1 cellular context compared by ENCODE assay signal in the genomic region with DNA sequence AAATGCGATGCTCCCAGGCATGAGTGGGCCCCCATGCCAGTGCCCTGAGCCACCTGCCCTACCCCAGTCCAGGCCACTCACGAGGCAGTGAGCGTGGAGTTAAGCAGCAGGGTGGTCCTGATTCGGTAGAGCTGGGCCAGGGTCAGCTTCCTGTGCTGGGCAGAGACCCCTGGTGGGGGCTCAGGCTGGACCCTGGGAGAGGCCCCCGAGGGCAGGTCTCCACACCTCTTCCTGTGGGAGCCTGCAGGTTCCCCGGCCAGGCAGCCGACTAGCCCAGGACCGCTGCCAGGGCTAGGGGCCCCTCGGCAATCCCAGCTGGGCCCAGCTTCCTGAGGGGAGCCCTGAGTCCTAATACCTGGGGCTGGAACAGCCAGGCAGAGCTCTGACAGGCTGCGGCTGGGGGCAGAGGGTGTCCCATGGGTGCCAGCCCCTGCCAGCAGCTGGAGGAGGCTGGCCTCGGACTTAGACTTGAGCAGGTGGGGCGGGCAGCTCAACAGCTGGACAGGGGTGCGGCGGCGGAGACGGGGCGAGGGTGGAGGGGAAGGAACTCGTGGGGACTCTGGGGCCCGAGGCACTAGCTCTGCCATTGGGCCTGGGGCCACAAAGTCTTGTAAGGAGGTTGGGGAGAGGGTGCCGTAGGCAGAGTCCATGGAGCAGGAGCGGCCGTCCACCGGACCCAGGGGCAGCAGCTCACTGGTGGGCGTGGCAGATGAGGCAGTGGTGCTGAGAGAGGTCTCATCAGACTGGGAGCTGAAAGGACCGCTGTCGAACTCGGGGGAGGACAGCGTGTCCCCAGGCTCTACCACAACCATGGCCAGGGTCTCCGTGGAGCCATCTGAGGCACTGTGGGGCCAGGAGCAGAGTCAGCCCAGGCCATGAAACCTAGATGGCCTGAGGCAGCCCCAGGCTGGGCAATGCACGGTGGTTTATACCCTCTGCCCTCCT.
A peak's percentile ranks its signal among the peaks of the same experiment; 100 is the strongest.
TF ChIP-seq lines count a peak whose summit lies in the region.

No MANE protein-coding gene starts in this region.

TF ChIP-seq in K562, 482 proteins besides CTCF, POLR2A, EP300 and RAD21:
- peak; percentile 38; the same call in 1 of the 2 replicates for TF ChIP-seq TFAP4 (CRISPR knock-in tag; IDR thresholded peaks at IDR 0.05; ENCODE audit: borderline replicate concordance)
- TF ChIP-seq JUND (IDR thresholded peaks at IDR 0.05; ENCODE audit: borderline replicate concordance, low read depth, low read length), result no peak
- no peak for TF ChIP-seq JUND (tag; IDR thresholded peaks at IDR 0.05; ENCODE audit: borderline replicate concordance, low read depth, low read length)
TF ChIP-seq in K562: peak in this region for 1.
